11 cellular contexts compared by ENCODE assay signal in the genomic region with DNA sequence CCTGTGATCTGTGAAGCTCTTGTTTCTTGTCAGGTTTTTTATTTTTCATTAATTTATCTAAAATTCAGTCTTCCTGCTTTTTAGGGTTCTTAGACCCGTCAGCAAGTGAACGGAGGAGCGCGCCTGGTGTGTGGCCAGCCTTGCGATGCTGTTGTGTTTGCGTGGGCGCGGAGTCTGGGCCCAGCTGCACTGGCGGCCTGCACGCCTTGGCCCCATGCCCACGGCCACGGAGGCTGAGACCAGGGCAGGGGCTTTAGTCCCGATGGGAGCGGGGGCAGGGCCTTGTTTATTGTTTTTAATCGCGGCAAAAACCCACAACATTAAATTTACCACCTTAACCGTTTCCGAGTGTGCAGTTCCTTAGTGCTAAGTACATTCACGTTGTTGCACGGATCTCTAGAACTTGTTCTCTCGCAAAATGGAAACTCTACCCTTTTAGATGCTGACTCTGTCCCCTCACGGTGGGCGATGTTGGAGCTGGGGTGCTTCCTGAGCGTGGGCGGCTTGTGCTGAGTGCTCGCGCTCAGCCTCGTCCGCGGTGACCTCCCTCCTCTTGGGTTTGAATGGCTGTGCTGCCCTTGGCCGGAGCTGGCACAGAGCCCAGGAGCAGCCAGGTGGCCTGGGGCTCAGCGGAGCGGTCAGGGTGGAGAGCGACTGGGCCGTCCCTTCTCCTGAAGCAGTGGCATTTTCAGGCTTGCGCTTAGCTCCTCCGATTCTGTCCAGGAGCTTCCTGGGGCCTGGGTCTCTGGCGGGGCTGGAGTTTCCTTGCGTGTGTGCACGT.
DNase-seq lines count a peak whose midpoint lies in the region; ATAC-seq and TF ChIP-seq lines count a peak whose summit lies in the region.
"Had no signal": no experiment of that assay in that cellular context is flagged by ENCODE, and none has a peak within 500 bp of the region (broad histone marks: within the 10 kb centered on the region; RNA-seq: fewer than 3 reads in every experiment).

No MANE protein-coding gene starts in this region.

- H3K4me3 ChIP-seq in Peyer's patch (no peak overlapping the region), skeletal muscle tissue (ENCODE audit: low read length in 3 of 3) (peak overlapping the region; percentile 15 to 58 (median 50))

- DNase-seq in Peyer's patch: peak in 2 of 3 donors; percentile 46 to 49
- DNase-seq in left lobe of liver (ENCODE audit: low spot score): peak; percentile 50
- DNase-seq in NCI-H69 (lab: John Stamatoyannopoulos, UW): no peak
- DNase-seq: activated CD4-positive, alpha-beta T cell treated with anti-CD3 and anti-CD28 coated beads for 36 hours; esophagus squamous epithelium; NCI-H1694 had no signal

- H3K27ac ChIP-seq in Peyer's patch (no peak overlapping the region), cingulate gyrus (ENCODE audit: low read depth, low read length) (peak overlapping the region; percentile 47), skeletal muscle tissue (ENCODE audit: low read depth, low read length) (no peak overlapping the region)
- H3K27ac ChIP-seq: esophagus squamous epithelium had no signal

- ATAC-seq in left lobe of liver (peak; percentile 40), HG02610 (IDR thresholded peaks at IDR 0.05; ENCODE audit: unreplicated experiment) (no peak), GM21619 (IDR thresholded peaks at IDR 0.05; ENCODE audit: unreplicated experiment) (no peak)
- ATAC-seq: activated CD4-positive, alpha-beta T cell treated with anti-CD3 and anti-CD28 coated beads for 36 hours; HCT116 had no signal

- no peak for TF ChIP-seq CTCF in Peyer's patch (IDR thresholded peaks at IDR 0.05)

- H3K36me3 ChIP-seq in Peyer's patch: no peaks in the 10 kb centered on the region
- H3K36me3 ChIP-seq in skeletal muscle tissue (ENCODE audit: control insufficient read depth in 3 of 3, insufficient read depth in 3 of 3, low read length in 3 of 3): no peaks in the 10 kb centered on the region

- no peaks in the 10 kb centered on the region for H3K9me3 ChIP-seq in Peyer's patch
- H3K9me3 ChIP-seq in skeletal muscle tissue (ENCODE audit: control insufficient read depth in 3 of 3, low read length in 3 of 3): no peaks in the 10 kb centered on the region
- H3K9me3 ChIP-seq: esophagus squamous epithelium had no signal

- no peak for TF ChIP-seq POLR2A in Peyer's patch (IDR thresholded peaks at IDR 0.05)

- H3K9ac ChIP-seq in skeletal muscle tissue (ENCODE audit: low read depth in 1 of 3, low read length in 3 of 3): peak overlapping the region in 2 of 3 donors; percentile 33 to 43

- peaks cover 0 to 35% (median 0%) of the 10 kb centered on the region in 4 donors for H3K4me1 ChIP-seq in Peyer's patch
- H3K4me1 ChIP-seq in skeletal muscle tissue (ENCODE audit: control insufficient read depth in 3 of 3, insufficient read depth in 3 of 3, low read length in 3 of 3): peaks cover 10 to 35% (median 23%) of the 10 kb centered on the region in 3 donors

- H3K27me3 ChIP-seq in Peyer's patch (no peaks in the 10 kb centered on the region), skeletal muscle tissue (ENCODE audit: control insufficient read depth in 3 of 3, insufficient read depth in 3 of 3, low read length in 3 of 3) (no peaks in the 10 kb centered on the region)
- H3K27me3 ChIP-seq: esophagus squamous epithelium had no signal

Comparison
In these comparisons a context has a peak if more than half of its experiments do, and no peak if none do; other contexts are left out.
1. H3K4me3 ChIP-seq: peak in skeletal muscle tissue (3 of 3); none in Peyer's patch (0 of 4).